8 cellular contexts compared by ENCODE assay signal in genomic region chr6:111837641-111838500, GRCh38. TPM values are rescaled to one million over a fixed set of nuclear protein-coding genes. Genes with fewer than 3 reads are reported as not detected.
A peak's percentile ranks its signal among the peaks of the same experiment; 100 is the strongest.
DNase-seq lines count a peak whose midpoint lies in the region; ATAC-seq and TF ChIP-seq lines count a peak whose summit lies in the region.

No MANE protein-coding gene starts in this region.

- intact Hi-C loops in activated T-helper 1 cell treated with anti-CD3 and anti-CD28 coated beads, Interleukin-12 subunit alpha, Interleukin-12 subunit beta, Interleukin-2, Interleukin-4 antibody, amounts not matched to agents 30 ng/mL and 10 ng/mL and 1 ng/mL, durations not matched to agents 14 hours and 24 hours and 36 hours (cut with micrococcal nuclease), result loop anchor here (1.0 to 2.0 kb wide), 15 partner anchors 8 to 353 kb away; partner anchors contain the start of gene FYN
- intact Hi-C loops in tibial artery (cut with DNase I; ENCODE audit: low total_unique reads), result no loop called here

- H3K27ac ChIP-seq in RWPE1 (no peak overlapping the region), tibial artery (no peak overlapping the region)

- no peaks in the 10 kb centered on the region for H3K9me3 Mint-ChIP-seq in activated T-helper 1 cell treated with anti-CD3 and anti-CD28 coated beads, Interleukin-12 subunit alpha, Interleukin-12 subunit beta, Interleukin-2, Interleukin-4 antibody, amounts not matched to agents 30 ng/mL and 10 ng/mL and 1 ng/mL, durations not matched to agents 14 hours and 24 hours and 36 hours

- peak; percentile 59 for ATAC-seq in GM19372 (IDR thresholded peaks at IDR 0.05; ENCODE audit: low read depth, unreplicated experiment)
- peak; percentile 50 for ATAC-seq in HG03066 (IDR thresholded peaks at IDR 0.05; ENCODE audit: low read depth, unreplicated experiment)

- peaks cover 39% of the 10 kb centered on the region for H3K36me3 Mint-ChIP-seq in activated T-helper 1 cell treated with anti-CD3 and anti-CD28 coated beads, Interleukin-12 subunit alpha, Interleukin-12 subunit beta, Interleukin-2, Interleukin-4 antibody, amounts not matched to agents 30 ng/mL and 10 ng/mL and 1 ng/mL, durations not matched to agents 14 hours and 24 hours and 36 hours (ENCODE audit: low read depth)

- peaks cover 61% of the 10 kb centered on the region for H3K4me1 Mint-ChIP-seq in activated T-helper 1 cell treated with anti-CD3 and anti-CD28 coated beads, Interleukin-12 subunit alpha, Interleukin-12 subunit beta, Interleukin-2, Interleukin-4 antibody, amounts not matched to agents 30 ng/mL and 10 ng/mL and 1 ng/mL, durations not matched to agents 14 hours and 24 hours and 36 hours (ENCODE audit: low read depth)

- CTCF ChIA-PET in RWPE1 (lab: Yijun Ruan, JAX), result no interaction called here

- H3K9me3 ChIP-seq in tibial artery, result no peaks in the 10 kb centered on the region

- no peaks in the 10 kb centered on the region for H3K27me3 ChIP-seq in tibial artery

- peak; percentile 60 for DNase-seq in activated T-helper 1 cell treated with anti-CD3 and anti-CD28 coated beads, Interleukin-12 subunit alpha, Interleukin-12 subunit beta, Interleukin-2, Interleukin-4 antibody, amounts not matched to agents 30 ng/mL and 10 ng/mL and 1 ng/mL, durations not matched to agents 14 hours and 24 hours and 36 hours (ENCODE audit: low spot score)
- peak; percentile 50 to 67 for DNase-seq in stimulated activated CD8-positive, alpha-beta memory T cell treated with anti-CD3 and anti-CD28 coated beads, Interleukin-7, amount 100 ng/mL, for 48 hours (ENCODE audit: extremely low read depth in 1 of 2, low read depth in 1 of 2)
- DNase-seq in pons (ENCODE audit: low spot score), result no peak
- DNase-seq in islet precursor cell, result no peak
- DNase-seq in RWPE1 (ENCODE audit: low spot score), result no peak
- no peak for DNase-seq in tibial artery

- peak overlapping the region; percentile 70 for H3K4me3 Mint-ChIP-seq in activated T-helper 1 cell treated with anti-CD3 and anti-CD28 coated beads, Interleukin-12 subunit alpha, Interleukin-12 subunit beta, Interleukin-2, Interleukin-4 antibody, amounts not matched to agents 30 ng/mL and 10 ng/mL and 1 ng/mL, durations not matched to agents 14 hours and 24 hours and 36 hours

- no peaks in the 10 kb centered on the region for H3K27me3 Mint-ChIP-seq in activated T-helper 1 cell treated with anti-CD3 and anti-CD28 coated beads, Interleukin-12 subunit alpha, Interleukin-12 subunit beta, Interleukin-2, Interleukin-4 antibody, amounts not matched to agents 30 ng/mL and 10 ng/mL and 1 ng/mL, durations not matched to agents 14 hours and 24 hours and 36 hours (ENCODE audit: insufficient read depth)

- H3K36me3 ChIP-seq in tibial artery, result no peaks in the 10 kb centered on the region

- H3K4me3 ChIP-seq in tibial artery, result no peak overlapping the region

- peaks cover 0 to 6% (median 0%) of the 10 kb centered on the region in 4 donors for H3K4me1 ChIP-seq in tibial artery

- POLR2A ChIA-PET in RWPE1 (lab: Yijun Ruan, JAX; ENCODE audit: low non-redundant PET), result no interaction called here

- peak overlapping the region; percentile 94 for H3K27ac Mint-ChIP-seq in activated T-helper 1 cell treated with anti-CD3 and anti-CD28 coated beads, Interleukin-12 subunit alpha, Interleukin-12 subunit beta, Interleukin-2, Interleukin-4 antibody, amounts not matched to agents 30 ng/mL and 10 ng/mL and 1 ng/mL, durations not matched to agents 14 hours and 24 hours and 36 hours

- no peak for TF ChIP-seq CTCF in RWPE1 (conservative IDR thresholded peaks at IDR 0.05; ENCODE audit: low read depth)
- TF ChIP-seq CTCF in tibial artery (IDR thresholded peaks at IDR 0.05), result no peak

RNA-seq across cellular contexts. Expression of gene FYN, which starts 35.4 kb away (rescaled TPM):
- 347 and 355 TPM in 2 replicates for total RNA-seq in activated T-helper 1 cell treated with anti-CD3 and anti-CD28 coated beads, Interleukin-12 subunit alpha, Interleukin-12 subunit beta, Interleukin-2, Interleukin-4 antibody, amounts not matched to agents 30 ng/mL and 10 ng/mL and 1 ng/mL, durations not matched to agents 14 hours and 24 hours and 36 hours

Comparison
In these comparisons a context has a peak if more than half of its experiments do, and no peak if none do; other contexts are left out.
1. DNase-seq: peak in activated T-helper 1 cell treated with anti-CD3 and anti-CD28 coated beads, Interleukin-12 subunit alpha, Interleukin-12 subunit beta, Interleukin-2, Interleukin-4 antibody, amounts not matched to agents 30 ng/mL and 10 ng/mL and 1 ng/mL, durations not matched to agents 14 hours and 24 hours and 36 hours (single experiment) and stimulated activated CD8-positive, alpha-beta memory T cell treated with anti-CD3 and anti-CD28 coated beads, Interleukin-7, amount 100 ng/mL, for 48 hours (2 of 2); none in pons (single experiment), islet precursor cell (single experiment), RWPE1 (single experiment) and tibial artery (0 of 2).